ENCODE assay signal across 21 cellular contexts in genomic region chr2:71669058-71669456, GRCh38.
"Had no signal": no experiment of that assay in that cellular context is flagged by ENCODE, and none has a peak within 500 bp of the region (broad histone marks: within the 10 kb centered on the region; RNA-seq: fewer than 3 reads in every experiment).

No MANE protein-coding gene starts in this region.

- DNase-seq: activated CD4-positive, alpha-beta T cell treated with anti-CD3 and anti-CD28 coated beads for 48 hours; activated CD4-positive, alpha-beta T cell treated with anti-CD3 and anti-CD28 coated beads, Interleukin-2, amount 50 U/mL, for 4 hours; activated CD4-positive, CD25-positive, alpha-beta regulatory T cell treated with anti-CD3 and anti-CD28 coated beads, Interleukin-2, amount 50 U/mL, for 72 hours; activated CD8-positive, alpha-beta T cell treated with anti-CD3 and anti-CD28 coated beads, Interleukin-2, amount 10 ng/mL, durations not matched to agents 7 days and 5 days; activated naive CD4-positive, alpha-beta T cell treated with Interleukin-2 at 50 U/mL for 16 hours; activated T-cell treated with anti-CD3 and anti-CD28 coated beads, Interleukin-2, amount 50 U/mL, for 4 hours; anterior cingulate cortex; caudate nucleus; KG1; NCI-H1048; NCI-H146; NCI-H187 treated with DMSO at 0.1 percent for 48 hours; NCI-H2081 treated with DMSO at 0.1 percent for 48 hours; NCI-H446; NCI-H524; PC-3; SHP77; T-helper 17 cell; T1000 had no signal

- H3K4me3 ChIP-seq: adrenal gland, SJSA1 had no signal

- H3K27me3 ChIP-seq: adrenal gland, SJSA1 had no signal

- H3K4me1 ChIP-seq: adrenal gland had no signal

- H3K9me3 ChIP-seq: adrenal gland, SJSA1 had no signal

- H3K27ac ChIP-seq: adrenal gland, SJSA1 had no signal

- ATAC-seq: activated CD8-positive, alpha-beta T cell treated with anti-CD3 and anti-CD28 coated beads, Interleukin-2, amount 10 ng/mL, durations not matched to agents 7 days and 5 days; activated T-cell treated with anti-CD3 and anti-CD28 coated beads, Interleukin-2, amount 50 U/mL, for 4 hours; PC-3; T-helper 17 cell had no signal

- H3K36me3 ChIP-seq: adrenal gland had no signal
